In the genomic region with DNA sequence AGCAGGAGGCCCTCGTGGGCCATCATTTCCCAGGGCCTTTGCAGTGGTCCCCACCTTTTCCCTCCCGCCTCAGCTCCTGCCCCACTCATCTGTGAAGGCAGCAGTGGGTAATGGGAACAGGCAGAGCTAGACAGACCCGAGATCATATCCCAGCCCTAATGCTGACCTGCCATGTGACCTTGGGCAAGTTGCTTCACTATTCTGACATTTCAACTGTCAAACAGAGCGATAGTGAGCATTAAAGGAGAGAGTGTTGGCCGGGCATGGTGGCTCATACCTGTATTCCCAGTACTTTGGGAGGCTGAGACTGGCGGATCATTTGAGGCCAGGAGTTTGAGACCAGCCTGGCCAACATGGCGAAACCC, we compare ENCODE assay signal across 22 cellular contexts. TPM values are rescaled to one million over a fixed set of nuclear protein-coding genes. Genes with fewer than 3 reads are reported as not detected.
DNase-seq lines count a peak whose midpoint lies in the region; ATAC-seq, FAIRE-seq and TF ChIP-seq lines count a peak whose summit lies in the region.
"Had no signal": no experiment of that assay in that cellular context is flagged by ENCODE, and none has a peak within 500 bp of the region (broad histone marks: within the 10 kb centered on the region; RNA-seq: fewer than 3 reads in every experiment).

No MANE protein-coding gene starts in this region.

- H3K27me3 ChIP-seq in K562 (ENCODE audit: control insufficient read depth in 2 of 2, insufficient read depth in 2 of 2, low read length in 2 of 2) = no peaks in the 10 kb centered on the region
- H3K27me3 ChIP-seq: brain microvascular endothelial cell had no signal

- peak overlapping the region; percentile 48 for H2AFZ ChIP-seq in K562 (ENCODE audit: low read depth, low read length)
- H2AFZ ChIP-seq: GM23248 had no signal

- H3K4me1 ChIP-seq in K562 (replicated peaks in 1 of 2; ENCODE audit: control insufficient read depth in 2 of 2, insufficient read depth in 2 of 2, low read length in 2 of 2) = peaks cover 0 to 7% of the 10 kb centered on the region in 2 experiments; a peak in 1 of 5 replicates

- H3K4me3 Mint-ChIP-seq in T-helper 1 cell treated with Interleukin-12 subunit alpha and Interleukin-12 subunit beta and Interleukin-4 antibody, amounts not matched to agents 30 μg/mL and 1 μg/mL, for 36 hours = no peak overlapping the region
- no peak overlapping the region for H3K4me3 Mint-ChIP-seq in CD14-positive monocyte
- H3K4me3 Mint-ChIP-seq: CD8-positive, alpha-beta T cell; HFFc6; IgD-negative memory B cell; T-cell had no signal

- in situ Hi-C loops in K562 (cut with MboI) = no loop called here

- POLR2A ChIA-PET in K562 (lab: Yijun Ruan, JAX) = interaction anchor here (0.7 kb wide), 1 partner anchor 378 kb away, joined by 3 read pairs; no protein-coding TSS in a partner anchor

- no peak overlapping the region for H3K4me3 ChIP-seq in K562
- H3K4me3 ChIP-seq: GM23248 had no signal

- 41% methylated on average over 7 of the region's 7 CpGs for WGBS in K562 (ENCODE audit: insufficient coverage, low coverage, missing lambda C conversion rate)

- CTCF ChIA-PET in K562 (lab: Yijun Ruan, JAX; ENCODE audit: low intra/inter-chr PET ratio) = no interaction called here

- H3K9me1 ChIP-seq in K562 (ENCODE audit: control insufficient read depth, insufficient read depth, low read length) = no peaks in the 10 kb centered on the region

- H3K9me3 ChIP-seq in K562 (replicated peaks; ENCODE audit: control insufficient read depth, insufficient read depth, low read depth, low read length) = no peaks in the 10 kb centered on the region

- peak; percentile 8; the same call in 1 of the 3 replicates for ATAC-seq in K562
- no peak for ATAC-seq in GM19463 (IDR thresholded peaks at IDR 0.05; ENCODE audit: unreplicated experiment)
- ATAC-seq: CD8-positive, alpha-beta T cell; sciatic nerve; T-cell had no signal

- TF ChIP-seq CTCF in CD14-positive monocyte (IDR thresholded peaks at IDR 0.05) = no peak
- no peak for TF ChIP-seq CTCF in K562 (IDR thresholded peaks at IDR 0.05 in 2 of 3, conservative IDR thresholded peaks at IDR 0.05 in 1 of 3; ENCODE audit: insufficient read depth in 2 of 3, low read depth in 1 of 3, low read length in 3 of 3)

- no peak for FAIRE-seq in K562 (lab: Jason Lieb, UNC)
- FAIRE-seq: urothelium cell line had no signal

- H4K20me1 ChIP-seq in K562 (replicated peaks; ENCODE audit: control insufficient read depth, insufficient read depth, low read length) = no peaks in the 10 kb centered on the region

- H3K36me3 Mint-ChIP-seq in T-helper 1 cell treated with Interleukin-12 subunit alpha and Interleukin-12 subunit beta and Interleukin-4 antibody, amounts not matched to agents 30 μg/mL and 1 μg/mL, for 36 hours (ENCODE audit: low read depth) = peaks cover 7% of the 10 kb centered on the region
- H3K36me3 Mint-ChIP-seq in CD14-positive monocyte = peaks cover 2 to 5% of the 10 kb centered on the region in 2 donors
- H3K36me3 Mint-ChIP-seq: IgD-negative memory B cell, T-cell had no signal

- no peak overlapping the region for H3K27ac ChIP-seq in K562 (ENCODE audit: extremely low read depth, low read depth, low read length)
- H3K27ac ChIP-seq: brain microvascular endothelial cell, epithelial cell of prostate had no signal

- H3K27ac Mint-ChIP-seq in T-helper 1 cell treated with Interleukin-12 subunit alpha and Interleukin-12 subunit beta and Interleukin-4 antibody, amounts not matched to agents 30 μg/mL and 1 μg/mL, for 36 hours = peak overlapping the region; percentile 73
- peak overlapping the region; percentile 63 to 84 (median 77) for H3K27ac Mint-ChIP-seq in CD14-positive monocyte
- H3K27ac Mint-ChIP-seq: CD8-positive, alpha-beta T cell; HFFc6; T-cell had no signal

- no TSS peak for BruUV-seq in K562 (replicated peaks; lab: Mats Ljungman, UMichigan)

- no peak overlapping the region for H3K4me2 ChIP-seq in K562 (ENCODE audit: insufficient read depth, low read length)

- no peaks in the 10 kb centered on the region for H3K9me3 Mint-ChIP-seq in T-helper 1 cell treated with Interleukin-12 subunit alpha and Interleukin-12 subunit beta and Interleukin-4 antibody, amounts not matched to agents 30 μg/mL and 1 μg/mL, for 36 hours
- no peaks in the 10 kb centered on the region for H3K9me3 Mint-ChIP-seq in CD14-positive monocyte
- H3K9me3 Mint-ChIP-seq: CD8-positive, alpha-beta T cell; HFFc6; IgD-negative memory B cell; T-cell had no signal

- no peaks in the 10 kb centered on the region for H3K36me3 ChIP-seq in K562 (ENCODE audit: control insufficient read depth, insufficient read depth, low read length)
- H3K36me3 ChIP-seq: brain microvascular endothelial cell had no signal

- no peak for TF ChIP-seq RAD21 in K562 (CRISPR knock-in tag; conservative IDR thresholded peaks at IDR 0.05 in 1 of 2, IDR thresholded peaks at IDR 0.05 in 1 of 2)

- H3K4me1 Mint-ChIP-seq in T-helper 1 cell treated with Interleukin-12 subunit alpha and Interleukin-12 subunit beta and Interleukin-4 antibody, amounts not matched to agents 30 μg/mL and 1 μg/mL, for 36 hours (ENCODE audit: low read depth) = peaks cover 34% of the 10 kb centered on the region
- peaks cover 48% of the 10 kb centered on the region for H3K4me1 Mint-ChIP-seq in CD14-positive monocyte

- DNase-seq in T-helper 1 cell (no peak), CD14-positive monocyte (ENCODE audit: low spot score) (no peak), NOMO-1 treated with dmso at 0.1 percent for 144 hours (lab: John Stamatoyannopoulos, UW; ENCODE audit: unreplicated experiment) (peak; percentile 16), K562 (ENCODE audit: extremely low read depth in 1 of 4, low spot score in 3 of 4) (no peak), SIG-M5 (lab: John Stamatoyannopoulos, UW) (no peak)
- no peak for DNase-seq in NK-92 treated with Interleukin-12 subunit alpha and Interleukin-12 subunit beta, amount 100 ng/mL, for 24 hours (lab: John Stamatoyannopoulos, UW)
- DNase-seq: brain microvascular endothelial cell; CD8-positive, alpha-beta T cell; DMS 273 treated with DMSO at 0.1 percent for 48 hours; HFFc6; mammary epithelial cell; NCI-H1436; NCI-H774; SHP77; T-cell had no signal

- H3K27me3 Mint-ChIP-seq in T-helper 1 cell treated with Interleukin-12 subunit alpha and Interleukin-12 subunit beta and Interleukin-4 antibody, amounts not matched to agents 30 μg/mL and 1 μg/mL, for 36 hours (ENCODE audit: low read depth) = no peaks in the 10 kb centered on the region
- H3K27me3 Mint-ChIP-seq in CD14-positive monocyte (ENCODE audit: low read depth in 3 of 3) = peaks cover 0 to 2% (median 1%) of the 10 kb centered on the region in 3 donors
- H3K27me3 Mint-ChIP-seq: IgD-negative memory B cell, T-cell had no signal

- TF ChIP-seq EP300 in K562 (IDR thresholded peaks at IDR 0.05; ENCODE audit: low read length) = no peak

- H3K9ac ChIP-seq in K562 (ENCODE audit: insufficient read depth in 1 of 2, low read depth in 2 of 2, low read length in 2 of 2) = peak overlapping the region in 1 of 2 experiments; percentile 38; a peak in 2 of 4 replicates
- H3K9ac ChIP-seq: GM23248 had no signal

- H3K79me2 ChIP-seq in K562 (ENCODE audit: control insufficient read depth, insufficient read depth, low read length) = no peaks in the 10 kb centered on the region

- no peak for TF ChIP-seq POLR2A in K562 (conservative IDR thresholded peaks at IDR 0.05)

- intact Hi-C loops in CD14-positive monocyte (cut with micrococcal nuclease) (loop anchor here in 1 of 2 donors (5.0 kb wide), 1 partner anchor 39 kb away; no protein-coding TSS in a partner anchor), K562 (cut with micrococcal nuclease) (loop anchor here (5.0 kb wide), 1 partner anchor 79 kb away; no protein-coding TSS in a partner anchor)

TF ChIP-seq in K562, 482 proteins besides CTCF, POLR2A, EP300 and RAD21:
- TF ChIP-seq MEIS2 (IDR thresholded peaks at IDR 0.05; ENCODE audit: partially characterized antibody) (peak; percentile 10), POLR2G (IDR thresholded peaks at IDR 0.05; ENCODE audit: low read depth, low read length) (no peak)
- TF ChIP-seq, protein P1, sequence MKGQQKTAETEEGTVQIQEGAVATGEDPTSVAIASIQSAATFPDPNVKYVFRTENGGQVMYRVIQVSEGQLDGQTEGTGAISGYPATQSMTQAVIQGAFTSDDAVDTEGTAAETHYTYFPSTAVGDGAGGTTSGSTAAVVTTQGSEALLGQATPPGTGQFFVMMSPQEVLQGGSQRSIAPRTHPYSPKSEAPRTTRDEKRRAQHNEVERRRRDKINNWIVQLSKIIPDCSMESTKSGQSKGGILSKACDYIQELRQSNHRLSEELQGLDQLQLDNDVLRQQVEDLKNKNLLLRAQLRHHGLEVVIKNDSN (CRISPR knock-in tag; IDR thresholded peaks at IDR 0.05) = peak; percentile 28; the same call in 1 of the 2 replicates
TF ChIP-seq in K562: peak in this region for 2.

RNA-seq across cellular contexts. Expression of a gene that starts 51.7 kb away (rescaled TPM):
- 100 to 1,000 TPM; 188 to 189 TPM for polyA plus RNA-seq in CD14-positive monocyte
- 64.2 and 141 TPM in 2 replicates for total RNA-seq in K562 (2011; cell fraction: chromatin; rRNA removed; ENCODE audit: low replicate concordance)
- 77.4 and 79.9 TPM in 2 replicates for total RNA-seq in K562 (2011; cell fraction: nucleolus; rRNA removed)
- total RNA-seq in K562 (2011; cell fraction: nucleoplasm; rRNA removed) = 68.8 and 76.8 TPM in 2 replicates
- total RNA-seq in K562 (2014; rRNA removed) = 54.8 and 67.3 TPM in 2 replicates
- total RNA-seq in K562 (2014; rRNA removed; fragmentation: Illumina TruSeq; extraction: Trizol) = 25.7 and 30.1 TPM in 2 replicates
- 40.5 and 44.4 TPM in 2 replicates for total RNA-seq in K562 (2015; rRNA removed; fragmentation: Illumina TruSeq; extraction: Trizol)
- total RNA-seq in K562 (2021) = 61.0 and 62.4 TPM in 2 replicates
- polyA plus RNA-seq in K562 (2011; rRNA removed) = 33.0 and 33.1 TPM in 2 replicates
- 33.1 and 54.6 TPM in 2 replicates for polyA plus RNA-seq in K562 (2011; cell fraction: cytosol; rRNA removed)
- 41.1 and 53.3 TPM in 2 replicates for polyA plus RNA-seq in K562 (2011; cell fraction: nucleus; rRNA removed)
- polyA plus RNA-seq in K562 (2012) = 49.6 and 51.4 TPM in 2 replicates
- polyA plus RNA-seq in K562 (2014; fragmentation: Illumina TruSeq; extraction: Trizol) = 46.3 and 49.0 TPM in 2 replicates
- polyA plus RNA-seq in K562 (2014; fragmentation: Nextera tagmentation; extraction: Ambion mirVana) = 1 to 10 TPM; 2.4 to 2.9 TPM
- 35.5 and 36.9 TPM in 2 replicates for polyA plus RNA-seq in K562 (2014; rRNA removed)
- 30.0 and 44.2 TPM in 2 replicates for polyA minus RNA-seq in K562 (2011; rRNA and poly(A)+ RNA removed)
- 40.6 and 44.9 TPM in 2 replicates for polyA minus RNA-seq in K562 (2011; cell fraction: cytosol; rRNA and poly(A)+ RNA removed)
- polyA minus RNA-seq in K562 (2011; cell fraction: nucleus; rRNA and poly(A)+ RNA removed) = 22.8 and 34.9 TPM in 2 replicates
